ENCODE assay signal across 20 cellular contexts in the genomic region with DNA sequence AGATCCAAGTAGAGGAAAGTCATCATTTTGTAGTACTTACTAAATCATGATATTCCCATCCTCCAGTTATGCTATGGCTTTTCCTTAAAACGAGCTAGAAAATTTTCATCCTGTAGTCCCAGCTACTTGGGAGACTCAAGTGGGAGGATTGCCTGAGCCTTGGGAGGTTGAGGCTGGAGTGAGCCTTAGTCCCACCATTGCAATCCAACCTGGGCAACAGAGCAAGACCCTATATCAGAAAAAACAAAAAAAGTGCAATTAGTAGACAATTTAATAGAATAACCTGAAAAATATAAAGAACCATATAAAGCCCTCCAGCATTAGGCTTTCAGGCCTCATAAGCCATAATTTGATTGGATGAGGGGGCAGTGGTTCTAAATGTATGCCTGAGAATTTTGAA. TPM values are rescaled to one million over a fixed set of nuclear protein-coding genes. Genes with fewer than 3 reads are reported as not detected.
DNase-seq lines count a peak whose midpoint lies in the region; ATAC-seq and TF ChIP-seq lines count a peak whose summit lies in the region.
"Had no signal": no experiment of that assay in that cellular context is flagged by ENCODE, and none has a peak within 500 bp of the region (broad histone marks: within the 10 kb centered on the region; RNA-seq: fewer than 3 reads in every experiment).

No MANE protein-coding gene starts in this region.

- H4K8ac ChIP-seq in trophoblast cell (ENCODE audit: low read depth, low read length) (no peak overlapping the region), mesendoderm (ENCODE audit: low read depth, low read length) (no peak overlapping the region)

- H3K18ac ChIP-seq in trophoblast cell (ENCODE audit: low read length): no peak overlapping the region
- no peak overlapping the region for H3K18ac ChIP-seq in mesendoderm (ENCODE audit: low read length)

- intact Hi-C loops in Panc1 (cut with micrococcal nuclease; ENCODE audit: unreplicated experiment): loop anchor here (5.0 kb wide), 1 partner anchor 78 kb away; no protein-coding TSS in a partner anchor

- H3K23ac ChIP-seq in trophoblast cell (ENCODE audit: low read length) (no peak overlapping the region), mesendoderm (ENCODE audit: low read length) (no peak overlapping the region)

- no peak overlapping the region for H3K9ac ChIP-seq in DND-41 (ENCODE audit: low read depth, low read length)
- no peak overlapping the region for H3K9ac ChIP-seq in trophoblast cell (ENCODE audit: low read length)
- H3K9ac ChIP-seq in mesendoderm (ENCODE audit: low read length): no peak overlapping the region
- H3K9ac ChIP-seq: BLaER1 treated with 17β-estradiol and CSF1 and Interleukin-3, amounts not matched to agents 10 nM and 100 nM; GM23248 had no signal

- peaks cover 50% of the 10 kb centered on the region for H3K36me3 ChIP-seq in DND-41 (ENCODE audit: insufficient read depth, low read length)
- peaks cover 18% of the 10 kb centered on the region; the same call in 1 of the 2 replicates for H3K36me3 ChIP-seq in KOPT-K1 (ENCODE audit: insufficient read depth, low read length)
- H3K36me3 ChIP-seq in Panc1 (ENCODE audit: control insufficient read depth, insufficient read depth, low read length): no peaks in the 10 kb centered on the region
- peaks cover 0 to 6% of the 10 kb centered on the region in 2 experiments for H3K36me3 ChIP-seq in trophoblast cell (ENCODE audit: control insufficient read depth in 1 of 2, insufficient read depth in 2 of 2, low read length in 2 of 2)
- H3K36me3 ChIP-seq in mesendoderm (ENCODE audit: control insufficient read depth, insufficient read depth, low read length): no peaks in the 10 kb centered on the region

- H3K27me3 ChIP-seq in DND-41 (ENCODE audit: insufficient read depth, low read length, poor library complexity) (no peaks in the 10 kb centered on the region), Panc1 (ENCODE audit: control insufficient read depth, insufficient read depth, low read length) (no peaks in the 10 kb centered on the region), trophoblast cell (ENCODE audit: insufficient read depth, low read length) (no peaks in the 10 kb centered on the region), mesendoderm (ENCODE audit: insufficient read depth, low read length, poor library complexity) (no peaks in the 10 kb centered on the region)
- H3K27me3 ChIP-seq: BE2C; BLaER1 treated with 17β-estradiol and CSF1 and Interleukin-3, amounts not matched to agents 10 nM and 100 nM had no signal

- no peak overlapping the region for H2BK5ac ChIP-seq in trophoblast cell (ENCODE audit: low read depth, low read length, poor library complexity)
- no peak overlapping the region for H2BK5ac ChIP-seq in mesendoderm (ENCODE audit: low read length)

- H3K9me3 ChIP-seq in DND-41 (ENCODE audit: insufficient read depth, low read length, severe bottlenecking): no peaks in the 10 kb centered on the region
- no peaks in the 10 kb centered on the region for H3K9me3 ChIP-seq in KOPT-K1 (ENCODE audit: insufficient read depth, low read length, poor library complexity, severe bottlenecking)
- no peaks in the 10 kb centered on the region for H3K9me3 ChIP-seq in Panc1 (ENCODE audit: control insufficient read depth, insufficient read depth, low read depth, low read length)
- H3K9me3 ChIP-seq in trophoblast cell (ENCODE audit: insufficient read depth, low read depth, low read length): no peaks in the 10 kb centered on the region
- H3K9me3 ChIP-seq: A549; BE2C; BLaER1 treated with 17β-estradiol and CSF1 and Interleukin-3, amounts not matched to agents 10 nM and 100 nM had no signal

- H4K5ac ChIP-seq in mesendoderm (ENCODE audit: low read length): no peak overlapping the region

- H2BK12ac ChIP-seq in trophoblast cell (ENCODE audit: low read length): no peak overlapping the region

- H3K79me2 ChIP-seq in DND-41 (ENCODE audit: insufficient read depth, low read length) (peaks cover 100% of the 10 kb centered on the region), trophoblast cell (ENCODE audit: control insufficient read depth, insufficient read depth, low read length, poor library complexity) (peaks cover 28% of the 10 kb centered on the region), mesendoderm (ENCODE audit: control insufficient read depth, insufficient read depth, low read length) (peaks cover 83% of the 10 kb centered on the region)

- BruUV-seq in Panc1 (replicated peaks; lab: Mats Ljungman, UMichigan): TSS peak; percentile 2

- H2AK5ac ChIP-seq in trophoblast cell (ENCODE audit: low read length) (no peak overlapping the region), mesendoderm (ENCODE audit: low read length) (no peak overlapping the region)

- no peak overlapping the region for H3K56ac ChIP-seq in mesendoderm (ENCODE audit: low read length)

- H3K4me3 ChIP-seq in DND-41 (ENCODE audit: low read depth in 1 of 2, low read length in 2 of 2): no peak overlapping the region
- no peak overlapping the region for H3K4me3 ChIP-seq in Panc1 (ENCODE audit: low read depth in 2 of 2, low read length in 2 of 2)
- no peak overlapping the region for H3K4me3 ChIP-seq in trophoblast cell (ENCODE audit: low read depth, low read length)
- H3K4me3 ChIP-seq in mesendoderm (ENCODE audit: low read length): no peak overlapping the region
- H3K4me3 ChIP-seq: A549; BLaER1 treated with 17β-estradiol and CSF1 and Interleukin-3, amounts not matched to agents 10 nM and 100 nM; GM23248 had no signal

- H3K4ac ChIP-seq in trophoblast cell (ENCODE audit: low read depth, low read length): peak overlapping the region; percentile 96
- no peak overlapping the region for H3K4ac ChIP-seq in mesendoderm (ENCODE audit: low read depth, low read length)

- CTCF ChIA-PET in Panc1 (lab: Charles Lee): no interaction called here

- WGBS in trophoblast cell (ENCODE audit: extremely low coverage, insufficient coverage, insufficient read length): no CpG with 5 or more reads among the region's 1 CpG
- WGBS in mesendoderm (ENCODE audit: extremely low coverage, insufficient coverage, low lambda C conversion rate): no CpG with 5 or more reads among the region's 1 CpG

- no peak overlapping the region for H4K91ac ChIP-seq in trophoblast cell (ENCODE audit: low read depth, low read length)

- peak overlapping the region; percentile 27; the same call in 1 of the 2 replicates for H3K27ac ChIP-seq in DND-41 (ENCODE audit: low read length)
- H3K27ac ChIP-seq in KOPT-K1 (ENCODE audit: low read depth, low read length, poor library complexity, severe bottlenecking): peak overlapping the region; percentile 15
- H3K27ac ChIP-seq in Panc1 (ENCODE audit: low read length): no peak overlapping the region
- H3K27ac ChIP-seq in trophoblast cell (ENCODE audit: low read depth, low read length): no peak overlapping the region
- no peak overlapping the region for H3K27ac ChIP-seq in mesendoderm (ENCODE audit: low read depth, low read length)
- H3K27ac ChIP-seq: A549; BLaER1 treated with 17β-estradiol and CSF1 and Interleukin-3, amounts not matched to agents 10 nM and 100 nM; GM23248 had no signal

- H4K12ac ChIP-seq in trophoblast cell (ENCODE audit: low read depth, low read length): no peak overlapping the region

- H3K79me1 ChIP-seq in trophoblast cell (ENCODE audit: low read length) (peaks cover under 1% of the 10 kb centered on the region), mesendoderm (ENCODE audit: low read length) (peaks cover 11% of the 10 kb centered on the region)

- DNase-seq in DND-41: no peak
- no peak for DNase-seq in Panc1 (ENCODE audit: low read depth, low spot score)
- no peak for DNase-seq in trophoblast cell
- no peak for DNase-seq in stimulated activated CD8-positive, alpha-beta memory T cell treated with anti-CD3 and anti-CD28 coated beads, Interleukin-4, amount 100 ng/mL, for 48 hours
- DNase-seq in germinal center (ENCODE audit: low spot score): no peak
- no peak for DNase-seq in mesendoderm
- DNase-seq: 8988T; ACHN; AML-193; BE2C; CD4-positive, alpha-beta T cell; CD8-positive, alpha-beta memory T cell; DMS53; DMS79 treated with DMSO at 0.1 percent for 48 hours; GM23248; H7; HCEC 1CT had no signal

- H2BK120ac ChIP-seq in trophoblast cell (ENCODE audit: insufficient read depth, low read length, poor library complexity): no peak overlapping the region
- H2BK120ac ChIP-seq in mesendoderm (ENCODE audit: low read depth, low read length): no peak overlapping the region

- no peak overlapping the region for H2AFZ ChIP-seq in DND-41 (ENCODE audit: low read depth, low read length)
- no peak overlapping the region for H2AFZ ChIP-seq in trophoblast cell (ENCODE audit: insufficient read depth, low read length, poor library complexity)
- H2AFZ ChIP-seq: GM23248 had no signal

- TF ChIP-seq CTCF in DND-41 (IDR thresholded peaks at IDR 0.05; ENCODE audit: borderline replicate concordance, extremely low read depth, low read length, poor library complexity, severe bottlenecking) (no peak), Panc1 (IDR thresholded peaks at IDR 0.05) (no peak)

- H3K4me1 ChIP-seq in DND-41 (ENCODE audit: insufficient read depth, low read length): peaks cover 99% of the 10 kb centered on the region
- H3K4me1 ChIP-seq in Panc1 (ENCODE audit: control insufficient read depth, insufficient read depth, low read length): peaks cover 20% of the 10 kb centered on the region
- H3K4me1 ChIP-seq in trophoblast cell (ENCODE audit: control insufficient read depth in 1 of 2, insufficient read depth in 2 of 2, low read length in 2 of 2): peaks cover 5 to 14% of the 10 kb centered on the region in 2 experiments
- H3K4me1 ChIP-seq in mesendoderm (ENCODE audit: control insufficient read depth, low read depth, low read length): peaks cover 5% of the 10 kb centered on the region

- peaks cover 79% of the 10 kb centered on the region for H4K20me1 ChIP-seq in DND-41 (ENCODE audit: insufficient read depth, low read length)

- in situ Hi-C loops in Panc1 (cut with HindIII; ENCODE audit: low pct_unique_long_range_greater_than_20kb, low sequenced_read_pairs): no loop called here

- H2BK15ac ChIP-seq in mesendoderm (replicated peaks; ENCODE audit: low read depth): no peak overlapping the region

- no peak for ATAC-seq in DND-41 (ENCODE audit: insufficient read depth, low read depth)
- no peak for ATAC-seq in Panc1
- ATAC-seq: A549 had no signal

- H3K4me2 ChIP-seq in DND-41 (ENCODE audit: insufficient read depth, low read length): peak overlapping the region; percentile 43
- H3K4me2 ChIP-seq in trophoblast cell (ENCODE audit: low read length): no peak overlapping the region
- H3K4me2 ChIP-seq in mesendoderm (ENCODE audit: low read length): no peak overlapping the region
- H3K4me2 ChIP-seq: BLaER1 treated with 17β-estradiol and CSF1 and Interleukin-3, amounts not matched to agents 10 nM and 100 nM had no signal

- POLR2A ChIA-PET in Panc1 (lab: Charles Lee): no interaction called here

- no peak overlapping the region for H3K14ac ChIP-seq in trophoblast cell (ENCODE audit: low read length)

RNA-seq across cellular contexts. Expression of a gene that starts 6.8 kb away (rescaled TPM):
- 91.2 TPM for total RNA-seq in Panc1 (2021; ENCODE audit: unreplicated experiment)
- 73.8 TPM for polyA plus RNA-seq in Panc1 (2012; ENCODE audit: insufficient read length)
- polyA plus RNA-seq in trophoblast cell (2013): 77.1 and 81.6 TPM in 2 replicates
- 110 TPM for polyA plus RNA-seq in mesendoderm (2013, experiment 1 of 2)
- polyA plus RNA-seq in mesendoderm (2013, experiment 2 of 2): 110 TPM

Comparison
In these comparisons a context has a peak if more than half of its experiments do, and no peak if none do; other contexts are left out.
1. H3K27ac ChIP-seq: peak in DND-41 (single experiment) and KOPT-K1 (single experiment); none in Panc1 (single experiment), trophoblast cell (single experiment) and mesendoderm (single experiment).